In the genomic region with DNA sequence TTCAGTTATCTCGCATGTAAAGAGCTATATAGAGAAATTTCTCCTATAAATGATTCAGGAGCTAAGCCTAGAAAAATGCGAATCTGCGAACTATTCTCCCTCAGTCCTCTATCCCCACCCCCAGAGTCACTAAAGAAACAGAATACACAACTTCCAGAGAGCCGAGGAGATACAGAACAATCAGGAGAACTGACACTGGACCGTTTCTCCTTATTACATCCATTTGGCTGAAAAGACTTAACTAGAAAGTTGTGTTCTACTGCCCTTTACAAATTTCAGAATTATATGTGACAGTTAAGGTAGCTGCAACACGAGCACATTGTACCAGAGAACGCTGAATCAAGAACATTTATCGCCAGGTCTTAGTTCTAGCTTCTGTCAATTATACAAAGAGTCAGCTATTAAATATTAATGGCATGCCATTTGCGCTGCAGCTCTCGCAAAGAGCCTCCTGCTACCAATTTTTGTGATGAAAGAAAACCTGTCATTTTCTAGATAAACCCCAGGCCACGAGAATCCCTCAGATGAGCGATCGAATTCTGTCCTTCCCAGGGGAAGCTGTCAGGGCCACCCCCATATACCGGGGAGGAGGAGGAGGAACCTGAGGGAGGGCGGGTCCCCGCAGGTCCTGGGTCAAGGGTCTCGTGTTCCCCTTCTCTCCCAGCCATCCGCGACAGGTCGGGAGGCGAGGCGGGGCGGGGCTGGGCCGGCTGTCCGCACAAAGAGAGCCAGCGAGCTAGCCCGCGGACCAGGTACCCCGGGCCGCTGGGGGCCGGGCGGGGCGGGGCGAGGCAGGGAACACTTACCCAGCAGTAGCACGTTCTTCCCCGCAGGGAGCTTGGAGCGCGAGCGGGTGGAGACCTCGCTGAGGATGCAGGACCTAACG, we compare ENCODE assay signal across 8 cellular contexts. TPM values are rescaled to one million over a fixed set of nuclear protein-coding genes. Genes with fewer than 3 reads are reported as not detected.
DNase-seq lines count a peak whose midpoint lies in the region; ATAC-seq and TF ChIP-seq lines count a peak whose summit lies in the region.

No MANE protein-coding gene starts in this region.

- no peaks in the 10 kb centered on the region for H3K27me3 ChIP-seq in SJCRH30
- no peaks in the 10 kb centered on the region for H3K27me3 ChIP-seq in right cardiac atrium (ENCODE audit: control insufficient read depth, insufficient read depth)
- H3K27me3 ChIP-seq in prostate gland (replicated peaks; ENCODE audit: insufficient read depth), result no peaks in the 10 kb centered on the region

- ATAC-seq in GM19438 (IDR thresholded peaks at IDR 0.05; ENCODE audit: low read depth, unreplicated experiment), result peak; percentile 54
- ATAC-seq in HG03469 (IDR thresholded peaks at IDR 0.05; ENCODE audit: unreplicated experiment), result peak; percentile 21
- peak; percentile 49 to 62 for ATAC-seq in right cardiac atrium

- H3K4me1 ChIP-seq in SJCRH30 (no peaks in the 10 kb centered on the region), right cardiac atrium (ENCODE audit: control insufficient read depth, insufficient read depth, low read length) (no peaks in the 10 kb centered on the region), prostate gland (replicated peaks) (no peaks in the 10 kb centered on the region)

- H3K36me3 ChIP-seq in SJCRH30 (no peaks in the 10 kb centered on the region), prostate gland (no peaks in the 10 kb centered on the region)

- TF ChIP-seq POLR2A in prostate gland (IDR thresholded peaks at IDR 0.05), result no peak

- H3K9me3 ChIP-seq in SJCRH30 (replicated peaks) (no peaks in the 10 kb centered on the region), right cardiac atrium (ENCODE audit: control insufficient read depth, low read length) (no peaks in the 10 kb centered on the region), prostate gland (no peaks in the 10 kb centered on the region)

- H3K4me3 ChIP-seq in SJCRH30 (peak overlapping the region; percentile 99), right cardiac atrium (ENCODE audit: low read length) (peak overlapping the region; percentile 89), prostate gland (peak overlapping the region; percentile 90 to 91)

- no peak for TF ChIP-seq CTCF in prostate gland (IDR thresholded peaks at IDR 0.05)

- DNase-seq in COLO829 (ENCODE audit: low spot score), result peak; percentile 13
- peak; percentile 55 for DNase-seq in SJCRH30
- DNase-seq in amniotic epithelial cell (ENCODE audit: low read depth), result peak; percentile 49
- peak; percentile 64 to 86 (median 85) for DNase-seq in right cardiac atrium
- no peak for DNase-seq in prostate gland (ENCODE audit: low spot score)
- DNase-seq in H4 (ENCODE audit: low spot score), result no peak

- intact Hi-C loops in right cardiac atrium (cut with DNase I), result loop anchor here in 1 of 4 donors (10.0 kb wide), 1 partner anchor 65 kb away; a partner anchor contains a TSS
- intact Hi-C loops in prostate gland (cut with DNase I), result loop anchor here (5.0 to 10.0 kb wide), 2 partner anchors 67 to 115 kb away; a partner anchor contains a TSS

- WGBS in right cardiac atrium, result 1% methylated on average over 41 of the region's 41 CpGs
- WGBS in prostate gland, result 1% methylated on average over 41 of the region's 41 CpGs

- H3K27ac ChIP-seq in SJCRH30 (peak overlapping the region; percentile 91), right cardiac atrium (ENCODE audit: low read length) (peak overlapping the region; percentile 98), prostate gland (peak overlapping the region; percentile 97)

RNA-seq across cellular contexts. Expression of a gene that starts 0.9 kb away (rescaled TPM):
- total RNA-seq in SJCRH30 (2014; rRNA removed; shearing (Covaris generic)), result 25.3 and 27.1 TPM in 2 replicates
- total RNA-seq in right cardiac atrium (10 to 100 TPM; 41.2 to 48.5 (median 46.1) TPM), prostate gland (10 to 100 TPM; 30.5 to 43.3 TPM)
- 42.6 TPM for polyA plus RNA-seq in right cardiac atrium
- total RNA-seq in H4 (2014; rRNA removed; shearing (Covaris generic)), result 27.5 and 36.3 TPM in 2 replicates

Comparison
In these comparisons a context has a peak if more than half of its experiments do, and no peak if none do; other contexts are left out.
1. DNase-seq: peak in COLO829 (single experiment), SJCRH30 (2 of 2), amniotic epithelial cell (single experiment) and right cardiac atrium (3 of 3); none in prostate gland (single experiment) and H4 (single experiment).
2. Peak in every context shown above with its lines, with median percentiles within 50 percentile points of each other: ATAC-seq, H3K27ac ChIP-seq and H3K4me3 ChIP-seq.